Comparison of ENCODE assay signal across 9 cellular contexts in genomic region chr7:99557940-99558305, GRCh38. TPM values are rescaled to one million over a fixed set of nuclear protein-coding genes. Genes with fewer than 3 reads are reported as not detected.
A peak's percentile ranks its signal among the peaks of the same experiment; 100 is the strongest.
DNase-seq lines count a peak whose midpoint lies in the region; ATAC-seq and TF ChIP-seq lines count a peak whose summit lies in the region.
"Had no signal": no experiment of that assay in that cellular context is flagged by ENCODE, and none has a peak within 500 bp of the region (broad histone marks: within the 10 kb centered on the region; RNA-seq: fewer than 3 reads in every experiment).

No MANE protein-coding gene starts in this region.

- TF ChIP-seq CTCF in lower leg skin (IDR thresholded peaks at IDR 0.05) (no peak), transverse colon (IDR thresholded peaks at IDR 0.05) (no peak)

- peak overlapping the region; percentile 98 for H3K4me3 Mint-ChIP-seq in activated T-cell treated with anti-CD3 and anti-CD28 coated beads, Interleukin-2, amount 50 U/mL, for 4 hours

- no peaks in the 10 kb centered on the region for H3K27me3 Mint-ChIP-seq in activated T-cell treated with anti-CD3 and anti-CD28 coated beads, Interleukin-2, amount 50 U/mL, for 4 hours (ENCODE audit: low read depth)

- H3K27me3 ChIP-seq in transverse colon = no peaks in the 10 kb centered on the region

- H3K27ac ChIP-seq in angular gyrus (ENCODE audit: low read depth, low read length) (peak overlapping the region; percentile 93), transverse colon (peak overlapping the region; percentile 96 to 98 (median 97))

- H3K4me1 ChIP-seq in transverse colon = peaks cover 17 to 46% (median 22%) of the 10 kb centered on the region in 4 donors

- no peaks in the 10 kb centered on the region for H3K9me3 ChIP-seq in transverse colon

- H3K36me3 ChIP-seq in transverse colon = peaks cover 0 to 29% (median 14%) of the 10 kb centered on the region in 4 donors

- ATAC-seq in activated T-cell treated with anti-CD3 and anti-CD28 coated beads, Interleukin-2, amount 50 U/mL, for 4 hours = peak; percentile 61
- ATAC-seq in HG03135 (IDR thresholded peaks at IDR 0.05; ENCODE audit: unreplicated experiment) = peak; percentile 52

- peak overlapping the region; percentile 95 for H3K4me3 ChIP-seq in lower leg skin (ENCODE audit: low read depth, poor library complexity, severe bottlenecking)
- H3K4me3 ChIP-seq in transverse colon = peak overlapping the region; percentile 64 to 92 (median 82)

- H3K9me3 Mint-ChIP-seq in activated T-cell treated with anti-CD3 and anti-CD28 coated beads, Interleukin-2, amount 50 U/mL, for 4 hours = no peaks in the 10 kb centered on the region

- peaks cover 46% of the 10 kb centered on the region for H3K4me1 Mint-ChIP-seq in activated T-cell treated with anti-CD3 and anti-CD28 coated beads, Interleukin-2, amount 50 U/mL, for 4 hours (ENCODE audit: low read depth)

- no peak for TF ChIP-seq EP300 in transverse colon (IDR thresholded peaks at IDR 0.05; ENCODE audit: low read depth)

- WGBS in lower leg skin, 2 donors = 1 to 4% methylated on average over 17 of the region's 17 CpGs
- WGBS in transverse colon (ENCODE audit: low coverage in 1 of 2), 2 donors = 0 to 1% methylated on average over 11 to 15 of the region's 17 CpGs

- TF ChIP-seq POLR2A in lower leg skin (IDR thresholded peaks at IDR 0.05) = no peak
- no peak for TF ChIP-seq POLR2A in transverse colon (IDR thresholded peaks at IDR 0.05)

- DNase-seq in activated T-cell treated with anti-CD3 and anti-CD28 coated beads, Interleukin-2, amount 50 U/mL, for 4 hours = no peak
- DNase-seq in activated T-cell treated with anti-CD3 and anti-CD28 coated beads, Interleukin-2, amount 50 U/mL, for 48 hours = no peak
- DNase-seq in lower leg skin (ENCODE audit: low spot score in 2 of 2) = no peak
- DNase-seq in transverse colon = no peak
- no peak for DNase-seq in kidney tubule cell (ENCODE audit: low spot score)
- no peak for DNase-seq in LoVo (ENCODE audit: low spot score)

- in situ Hi-C loops in transverse colon (cut with MboI; ENCODE audit: low pct_ligation_motif_present in 1 of 4, low pct_unique_long_range_greater_than_20kb in 1 of 4, low sequenced_read_pairs in 3 of 4) = loop anchor here in 1 of 4 donors (10.0 kb wide), 1 partner anchor 53 kb away; the partner anchor contains the start of genes ZKSCAN5 and ZNF394

- intact Hi-C loops in lower leg skin (cut with DNase I; ENCODE audit: low total_unique reads) = no loop called here
- intact Hi-C loops in transverse colon (cut with DNase I; ENCODE audit: low total_unique reads) = no loop called here

- H3K36me3 Mint-ChIP-seq in activated T-cell treated with anti-CD3 and anti-CD28 coated beads, Interleukin-2, amount 50 U/mL, for 4 hours (ENCODE audit: insufficient read depth) = peaks cover 25% of the 10 kb centered on the region

RNA-seq across cellular contexts. Expression of gene ZNF655, which starts 0.5 kb away (rescaled TPM):
- 10 to 100 TPM; 52.5 to 61.6 (median 59.2) TPM for total RNA-seq in activated T-cell treated with anti-CD3 and anti-CD28 coated beads, Interleukin-2, amount 50 U/mL, for 4 hours
- total RNA-seq in lower leg skin (100 to 1,000 TPM; 102 to 261 (median 114) TPM), transverse colon (100 to 1,000 TPM; 153 to 304 (median 226) TPM)

RNA-seq across cellular contexts. Expression of gene FAM200A, which starts 6.0 kb away (rescaled TPM):
- total RNA-seq in activated T-cell treated with anti-CD3 and anti-CD28 coated beads, Interleukin-2, amount 50 U/mL, for 4 hours = 1 to 10 TPM; 6.1 to 6.7 (median 6.6) TPM
- 1 to 10 TPM; 4.3 to 8.8 (median 6.5) TPM for total RNA-seq in lower leg skin
- 1 to 10 TPM in 2 of 4 donors, under 1 TPM in 1, not detected in 1; 0.40 to 4.2 (median 4.1) TPM for total RNA-seq in transverse colon

RNA-seq across cellular contexts. Expression of gene TMEM225B, which starts 40.1 kb away (rescaled TPM):
- under 1 TPM in 2 of 3 donors, not detected in 1; 0.38 to 0.71 TPM for total RNA-seq in activated T-cell treated with anti-CD3 and anti-CD28 coated beads, Interleukin-2, amount 50 U/mL, for 4 hours
- total RNA-seq in lower leg skin (1 to 10 TPM; 1.7 to 4.6 (median 2.6) TPM), transverse colon (1 to 10 TPM in 1 of 4 donors, under 1 TPM in 1, not detected in 2; 0.68 to 1.6 TPM)
- total RNA-seq: glomerular endothelial cell had no signal

RNA-seq across cellular contexts. Expression of gene ZKSCAN5, which starts 53.5 kb away (rescaled TPM):
- 1 to 10 TPM; 4.9 to 6.4 (median 6.3) TPM for total RNA-seq in activated T-cell treated with anti-CD3 and anti-CD28 coated beads, Interleukin-2, amount 50 U/mL, for 4 hours
- total RNA-seq in lower leg skin (1 to 10 TPM; 3.9 to 6.7 (median 5.7) TPM), transverse colon (1 to 10 TPM; 4.5 to 8.7 (median 5.9) TPM)

RNA-seq across cellular contexts. Expression of gene ZNF394, which starts 57.8 kb away (rescaled TPM):
- total RNA-seq in activated T-cell treated with anti-CD3 and anti-CD28 coated beads, Interleukin-2, amount 50 U/mL, for 4 hours = 10 to 100 TPM; 32.0 to 38.1 (median 34.8) TPM
- total RNA-seq in lower leg skin (10 to 100 TPM; 26.2 to 55.0 (median 40.5) TPM), transverse colon (10 to 100 TPM; 24.5 to 48.7 (median 38.5) TPM)
